11 cellular contexts compared by ENCODE assay signal in the genomic region with DNA sequence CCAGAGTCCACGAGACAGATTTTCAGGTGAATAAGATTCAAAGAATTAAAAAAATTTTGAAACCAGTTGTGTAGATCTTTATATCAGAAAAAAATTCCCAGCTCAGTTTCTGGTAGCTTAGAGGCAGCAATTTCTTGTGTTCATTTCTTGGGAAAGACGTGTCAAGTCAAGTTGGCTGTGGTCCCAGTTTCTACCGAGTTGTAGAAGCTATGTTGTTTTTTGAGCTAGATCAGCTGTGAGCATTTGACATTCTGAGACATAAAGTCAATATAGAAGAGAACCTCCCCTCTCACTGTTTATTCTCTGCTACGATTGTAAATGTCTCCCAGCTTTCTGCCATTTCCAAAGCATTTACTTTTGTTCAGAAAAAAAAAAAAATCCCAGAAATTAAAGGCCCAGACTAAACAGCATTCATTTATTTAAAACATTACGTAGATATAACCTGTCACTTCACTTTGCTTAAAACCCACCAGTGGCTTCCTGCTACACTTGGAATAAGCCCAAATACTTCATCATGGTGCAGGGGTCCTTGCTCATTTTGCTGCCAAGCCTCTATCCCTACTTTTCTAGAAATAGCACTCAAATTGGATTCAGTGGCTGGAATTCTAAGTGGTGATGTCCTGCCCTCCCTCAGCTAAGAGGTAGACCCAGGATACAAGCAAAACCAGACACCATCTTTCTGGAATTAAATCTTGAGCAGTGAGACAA. TPM values are rescaled to one million over a fixed set of nuclear protein-coding genes. Genes with fewer than 3 reads are reported as not detected.
DNase-seq lines count a peak whose midpoint lies in the region; ATAC-seq and TF ChIP-seq lines count a peak whose summit lies in the region.
"Had no signal": no experiment of that assay in that cellular context is flagged by ENCODE, and none has a peak within 500 bp of the region (broad histone marks: within the 10 kb centered on the region; RNA-seq: fewer than 3 reads in every experiment).

No MANE protein-coding gene starts in this region.

- H3K9me3 ChIP-seq in right cardiac atrium (ENCODE audit: control insufficient read depth, low read length), result no peaks in the 10 kb centered on the region
- no peaks in the 10 kb centered on the region for H3K9me3 ChIP-seq in stomach
- no peaks in the 10 kb centered on the region for H3K9me3 ChIP-seq in CD4-positive, alpha-beta T cell (ENCODE audit: control insufficient read depth, low read length)

- CTCF ChIA-PET in CD4-positive, alpha-beta T cell (lab: Charles Lee), result no interaction called here

- no peak for TF ChIP-seq CTCF in stomach (IDR thresholded peaks at IDR 0.05)
- TF ChIP-seq CTCF in CD4-positive, alpha-beta T cell (IDR thresholded peaks at IDR 0.05), result no peak

- no peaks in the 10 kb centered on the region for H3K36me3 ChIP-seq in stomach

- POLR2A ChIA-PET in CD4-positive, alpha-beta T cell (lab: Charles Lee), result no interaction called here

- no peak for TF ChIP-seq POLR2A in stomach (IDR thresholded peaks at IDR 0.05)

- no peak for TF ChIP-seq EP300 in stomach (IDR thresholded peaks at IDR 0.05)

- peaks cover 6% of the 10 kb centered on the region for H3K27me3 Mint-ChIP-seq in CD4-positive, alpha-beta T cell

- H3K36me3 Mint-ChIP-seq in CD4-positive, alpha-beta T cell (ENCODE audit: low read depth), result no peaks in the 10 kb centered on the region
- H3K36me3 Mint-ChIP-seq: natural killer cell; stimulated activated effector memory CD8-positive, alpha-beta T cell treated with anti-CD3 and anti-CD28 coated beads, Interleukin-12 subunit alpha, Interleukin-12 subunit beta, amount 100 ng/mL, for 72 hours had no signal

- H3K27me3 ChIP-seq in right cardiac atrium (ENCODE audit: control insufficient read depth, insufficient read depth), result no peaks in the 10 kb centered on the region
- no peaks in the 10 kb centered on the region for H3K27me3 ChIP-seq in stomach
- no peaks in the 10 kb centered on the region for H3K27me3 ChIP-seq in CD4-positive, alpha-beta T cell (ENCODE audit: control insufficient read depth, insufficient read depth, low read length)

- no peak overlapping the region for H3K27ac ChIP-seq in right cardiac atrium (ENCODE audit: low read length)
- H3K27ac ChIP-seq in stomach, result peak overlapping the region in 4 of 5 donors; percentile 9 to 51 (median 34)
- H3K27ac ChIP-seq in CD4-positive, alpha-beta T cell (ENCODE audit: low read depth, low read length), result no peak overlapping the region

- intact Hi-C loops in right cardiac atrium (cut with DNase I) (no loop called here), stomach (cut with DNase I; ENCODE audit: low total_unique reads) (no loop called here)
- intact Hi-C loops in CD4-positive, alpha-beta T cell (cut with DNase I, micrococcal nuclease), result loop anchor here in 1 of 2 experiments (5.0 kb wide), 1 partner anchor 807 kb away; no protein-coding TSS in a partner anchor

- peak; percentile 21 for ATAC-seq in SK-N-SH treated with all-trans-retinoic acid at 6 μM for 48 hours
- ATAC-seq in right cardiac atrium, result peak in 1 of 2 donors; percentile 41
- no peak for ATAC-seq in CD4-positive, alpha-beta T cell (ENCODE audit: poor library complexity)
- ATAC-seq: natural killer cell; stimulated activated effector memory CD8-positive, alpha-beta T cell treated with anti-CD3 and anti-CD28 coated beads, Interleukin-12 subunit alpha, Interleukin-12 subunit beta, amount 100 ng/mL, for 72 hours had no signal

- no peak overlapping the region for H3K4me3 Mint-ChIP-seq in CD4-positive, alpha-beta T cell
- H3K4me3 Mint-ChIP-seq: dendritic cell treated with granulocyte-macrophage colony-stimulating factor and Interleukin-4, amounts not matched to agents 40 ng/mL and 50 ng/mL, for 4 days; natural killer cell; stimulated activated effector memory CD8-positive, alpha-beta T cell treated with anti-CD3 and anti-CD28 coated beads, Interleukin-12 subunit alpha, Interleukin-12 subunit beta, amount 100 ng/mL, for 72 hours had no signal

- H3K4me3 ChIP-seq in right cardiac atrium (ENCODE audit: low read length) (no peak overlapping the region), stomach (no peak overlapping the region)

- no peak overlapping the region for H3K27ac Mint-ChIP-seq in CD4-positive, alpha-beta T cell
- H3K27ac Mint-ChIP-seq: natural killer cell; stimulated activated effector memory CD8-positive, alpha-beta T cell treated with anti-CD3 and anti-CD28 coated beads, Interleukin-12 subunit alpha, Interleukin-12 subunit beta, amount 100 ng/mL, for 72 hours had no signal

- DNase-seq in HCEC 1CT, result peak; percentile 86
- DNase-seq in right cardiac atrium, result peak in 2 of 3 donors; percentile 53 to 71
- DNase-seq in stomach, result peak; percentile 54
- no peak for DNase-seq in CD4-positive, alpha-beta T cell
- DNase-seq in activated CD4-positive, alpha-beta T cell treated with anti-CD3 and anti-CD28 coated beads, Interleukin-2, amount 50 U/mL, for 48 hours, result no peak
- no peak for DNase-seq in GM19238 (ENCODE audit: insufficient read length, low spot score)
- DNase-seq: natural killer cell, NCI-H2029 treated with DMSO at 0.1 percent for 48 hours had no signal

- no peaks in the 10 kb centered on the region for H3K4me1 ChIP-seq in right cardiac atrium (ENCODE audit: control insufficient read depth, insufficient read depth, low read length)
- H3K4me1 ChIP-seq in stomach, result peaks cover 12 to 33% (median 20%) of the 10 kb centered on the region in 4 donors

- no peaks in the 10 kb centered on the region for H3K4me1 Mint-ChIP-seq in CD4-positive, alpha-beta T cell (ENCODE audit: low read depth)
- H3K4me1 Mint-ChIP-seq: natural killer cell; stimulated activated effector memory CD8-positive, alpha-beta T cell treated with anti-CD3 and anti-CD28 coated beads, Interleukin-12 subunit alpha, Interleukin-12 subunit beta, amount 100 ng/mL, for 72 hours had no signal

- 24% methylated on average over 5 of the region's 5 CpGs for WGBS in right cardiac atrium
- WGBS in stomach, 5 donors, result 17 to 21% (median 19%) methylated on average over 5 of the region's 5 CpGs

- H3K9me3 Mint-ChIP-seq in CD4-positive, alpha-beta T cell, result no peaks in the 10 kb centered on the region
- H3K9me3 Mint-ChIP-seq: dendritic cell treated with granulocyte-macrophage colony-stimulating factor and Interleukin-4, amounts not matched to agents 40 ng/mL and 50 ng/mL, for 4 days; natural killer cell; stimulated activated effector memory CD8-positive, alpha-beta T cell treated with anti-CD3 and anti-CD28 coated beads, Interleukin-12 subunit alpha, Interleukin-12 subunit beta, amount 100 ng/mL, for 72 hours had no signal

TF ChIP-seq in SK-N-SH treated with all-trans-retinoic acid at 6 μM for 48 hours, 23 proteins besides CTCF, POLR2A, EP300 and RAD21:
- TF ChIP-seq POU6F1 (CRISPR knock-in tag; IDR thresholded peaks at IDR 0.05; ENCODE audit: borderline replicate concordance, low read depth) (no peak), ZC3H10 (CRISPR knock-in tag; IDR thresholded peaks at IDR 0.05) (0 out of 2 replicates have a peak, but pooled peaks have one; percentile 21), ISL1 (CRISPR knock-in tag; IDR thresholded peaks at IDR 0.05) (peak; percentile 59)

RNA-seq across cellular contexts. Expression of gene PYGL, which starts 20.6 kb away (rescaled TPM):
- total RNA-seq in right cardiac atrium (10 to 100 TPM in 3 of 4 donors, 1 to 10 TPM in 1; 6.7 to 16.5 (median 13.0) TPM), stomach (10 to 100 TPM in 4 of 5 donors, 1 to 10 TPM in 1; 6.7 to 26.1 (median 17.4) TPM)
- polyA plus RNA-seq in right cardiac atrium (9.7 TPM), stomach (10 to 100 TPM; 10.4 to 35.6 (median 18.3) TPM)
- total RNA-seq in CD4-positive, alpha-beta T cell, result under 1 TPM; 0.59 to 0.69 TPM

Comparison
In these comparisons a context has a peak if more than half of its experiments do, and no peak if none do; other contexts are left out.
1. DNase-seq: peak in HCEC 1CT (single experiment), right cardiac atrium (2 of 3) and stomach (single experiment); none in CD4-positive, alpha-beta T cell (0 of 10), activated CD4-positive, alpha-beta T cell treated with anti-CD3 and anti-CD28 coated beads, Interleukin-2, amount 50 U/mL, for 48 hours (0 of 2) and GM19238 (single experiment).
2. H3K27ac ChIP-seq: peak in stomach (4 of 5); none in right cardiac atrium (single experiment) and CD4-positive, alpha-beta T cell (single experiment).
3. RNA of gene PYGL, which starts 20.6 kb away (total RNA-seq): 6.7 to 26.1 TPM in stomach and 6.7 to 16.5 TPM in right cardiac atrium; 0.59 to 0.69 TPM in CD4-positive, alpha-beta T cell; every median in the first group is over 4 times any median in the second.